19 cellular contexts compared by ENCODE assay signal in genomic region chr5:92444888-92445287, GRCh38.
"Had no signal": no experiment of that assay in that cellular context is flagged by ENCODE, and none has a peak within 500 bp of the region (broad histone marks: within the 10 kb centered on the region; RNA-seq: fewer than 3 reads in every experiment).

No MANE protein-coding gene starts in this region.

- H3K27me3 ChIP-seq: heart left ventricle, ovary, right atrium auricular region, sigmoid colon, suprapubic skin, thyroid gland had no signal

- H3K27ac Mint-ChIP-seq: endodermal cell, type B pancreatic cell had no signal

- H3K4me1 ChIP-seq: heart left ventricle, right atrium auricular region, sigmoid colon, suprapubic skin, thyroid gland had no signal

- H3K9me3 ChIP-seq: ovary, right atrium auricular region, suprapubic skin, thyroid gland had no signal

- H3K36me3 ChIP-seq: heart left ventricle, ovary, right atrium auricular region, sigmoid colon, suprapubic skin, thyroid gland had no signal

- H3K4me3 Mint-ChIP-seq: endodermal cell; naive thymus-derived CD8-positive, alpha-beta T cell; neural crest cell; type B pancreatic cell had no signal

- H3K36me3 Mint-ChIP-seq: naive thymus-derived CD8-positive, alpha-beta T cell; type B pancreatic cell had no signal

- H3K9me3 Mint-ChIP-seq: type B pancreatic cell had no signal

- H3K4me1 Mint-ChIP-seq: endodermal cell, neural crest cell had no signal

- ATAC-seq: heart left ventricle; left lobe of liver; naive thymus-derived CD8-positive, alpha-beta T cell had no signal

- H3K27me3 Mint-ChIP-seq: naive thymus-derived CD8-positive, alpha-beta T cell; type B pancreatic cell had no signal

- H3K4me3 ChIP-seq: coronary artery, heart left ventricle, ovary, right atrium auricular region, sigmoid colon, skin epidermis, suprapubic skin, thyroid gland had no signal

- DNase-seq: effector CD4-positive, alpha-beta T cell; endodermal cell; erythroblast; heart left ventricle; hippocampal formation; kidney glomerular epithelial cell; mammary epithelial cell; naive thymus-derived CD8-positive, alpha-beta T cell; ovary; sigmoid colon; stimulated activated naive CD4-positive, alpha-beta T cell; thyroid gland had no signal

- H3K27ac ChIP-seq: coronary artery, heart left ventricle, ovary, right atrium auricular region, sigmoid colon, skin epidermis, suprapubic skin, thyroid gland had no signal
